9 cellular contexts compared by ENCODE assay signal in the genomic region with DNA sequence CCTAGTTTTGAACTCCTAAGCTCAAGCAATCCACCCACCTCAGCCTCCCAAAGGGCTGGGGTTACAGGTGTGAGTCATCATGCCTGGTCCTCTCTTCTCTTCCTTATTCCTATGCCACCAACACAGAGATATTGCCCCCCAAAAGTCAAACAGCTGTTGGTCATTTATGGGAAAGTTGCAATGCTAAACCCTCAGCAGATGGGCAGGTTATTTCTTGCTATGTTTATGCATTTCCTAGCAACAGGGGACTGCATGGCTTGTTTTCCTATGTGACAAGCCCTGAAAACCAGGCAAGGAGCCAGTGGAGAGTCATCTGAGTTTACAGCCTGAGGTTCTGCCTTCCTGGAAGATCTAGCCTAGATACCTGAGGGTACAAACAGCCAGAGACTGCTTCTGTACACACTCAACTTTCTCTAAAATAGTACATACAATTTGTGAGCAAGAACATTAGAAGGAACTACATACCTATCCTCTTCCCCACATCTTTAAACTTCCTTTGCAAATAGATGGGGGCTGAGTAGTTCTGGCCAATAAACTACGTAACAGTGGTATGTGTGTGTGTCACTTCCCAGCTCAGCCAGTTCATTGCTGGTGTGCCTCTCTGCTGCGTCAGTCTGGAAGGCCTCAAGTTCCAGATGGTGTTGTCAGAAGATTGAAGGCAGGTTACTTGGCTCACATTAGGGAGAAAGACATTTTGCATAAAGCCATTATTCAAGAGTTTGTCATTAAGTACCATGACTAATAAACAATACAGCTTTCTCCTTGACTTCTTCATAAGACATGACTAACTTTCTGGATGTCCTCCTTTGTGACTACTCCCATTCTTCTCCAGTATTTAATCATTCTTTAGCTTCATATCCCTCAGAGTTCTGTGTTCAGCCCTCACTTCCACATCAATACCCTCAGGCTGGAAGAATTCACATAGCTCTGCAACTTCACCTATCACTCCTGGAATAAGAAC.
DNase-seq lines count a peak whose midpoint lies in the region; ATAC-seq, FAIRE-seq and TF ChIP-seq lines count a peak whose summit lies in the region.
"Had no signal": no experiment of that assay in that cellular context is flagged by ENCODE, and none has a peak within 500 bp of the region (broad histone marks: within the 10 kb centered on the region; RNA-seq: fewer than 3 reads in every experiment).

No MANE protein-coding gene starts in this region.

- H2AK5ac ChIP-seq in IMR-90 (ENCODE audit: low read depth, low read length), result peak overlapping the region; percentile 94

- dilution Hi-C loops in IMR-90 (cut with HindIII; ENCODE audit: low sequenced_read_pairs, unreplicated experiment), result no loop called here

- peak overlapping the region; percentile 68 for H2AK9ac ChIP-seq in IMR-90 (replicated peaks; ENCODE audit: low read depth, low read length, poor library complexity)

- H3K14ac ChIP-seq in IMR-90 (replicated peaks; ENCODE audit: low read depth, low read length), result peak overlapping the region; percentile 86

- H3K56ac ChIP-seq in IMR-90 (ENCODE audit: extremely low read depth, insufficient read depth, low read length), result peak overlapping the region; percentile 96

- H3K9me1 ChIP-seq in IMR-90 (ENCODE audit: insufficient read depth, low read length), result no peaks in the 10 kb centered on the region; the same call in 1 of the 2 replicates
- no peaks in the 10 kb centered on the region for H3K9me1 ChIP-seq in K562 (ENCODE audit: control insufficient read depth, insufficient read depth, low read length)

- peak; percentile 93 for DNase-seq in AG09319 (ENCODE audit: extremely low read depth, low read depth)
- peak; percentile 100 for DNase-seq in IMR-90
- peak in 2 of 4 experiments; percentile 23 to 60 for DNase-seq in K562 (ENCODE audit: extremely low read depth in 1 of 4, low spot score in 3 of 4)
- DNase-seq in left kidney (ENCODE audit: low read depth, low spot score), result peak; percentile 80
- no peak for DNase-seq in upper lobe of right lung

- peak overlapping the region; percentile 33 to 75 for H4K8ac ChIP-seq in IMR-90 (ENCODE audit: low read depth in 2 of 2, low read length in 2 of 2)

- no peaks in the 10 kb centered on the region for H3K9me3 ChIP-seq in IMR-90 (ENCODE audit: control insufficient read depth, insufficient read depth, low read length)
- H3K9me3 ChIP-seq in K562 (replicated peaks; ENCODE audit: control insufficient read depth, insufficient read depth, low read depth, low read length), result no peaks in the 10 kb centered on the region
- no peaks in the 10 kb centered on the region for H3K9me3 ChIP-seq in upper lobe of right lung

- peak overlapping the region; percentile 78 for H2BK120ac ChIP-seq in IMR-90 (ENCODE audit: low read depth, low read length)

- in situ Hi-C loops in IMR-90 (cut with MboI; ENCODE audit: low sequenced_read_pairs) (loop anchor here (5.0 kb wide), 1 partner anchor 39 kb away; no protein-coding TSS in a partner anchor), K562 (cut with MboI) (no loop called here)

- 0 out of 2 replicates have a peak, but pooled peaks have one; percentile 2 for TF ChIP-seq EP300 in K562 (IDR thresholded peaks at IDR 0.05; ENCODE audit: low read length)

- H2AFZ ChIP-seq in IMR-90 (replicated peaks; ENCODE audit: low read length, poor library complexity) (peak overlapping the region; percentile 58), K562 (ENCODE audit: low read depth, low read length) (peak overlapping the region; percentile 89)

- peak overlapping the region; percentile 12; the same call in 1 of the 2 replicates for H3K4me2 ChIP-seq in IMR-90 (ENCODE audit: low read depth, low read length)
- peak overlapping the region; percentile 38 for H3K4me2 ChIP-seq in K562 (ENCODE audit: insufficient read depth, low read length)

- TF ChIP-seq RAD21 in IMR-90 (IDR thresholded peaks at IDR 0.05; ENCODE audit: low read length) (peak; percentile 8; the same call in 1 of the 2 replicates), K562 (CRISPR knock-in tag; conservative IDR thresholded peaks at IDR 0.05 in 1 of 2, IDR thresholded peaks at IDR 0.05 in 1 of 2) (0 out of 4 replicates have a peak, but pooled peaks of 1 of the 2 experiments have one; percentile 9)

- TF ChIP-seq POLR2A in IMR-90 (IDR thresholded peaks at IDR 0.05; ENCODE audit: low read depth, low read length) (peak; percentile 69), K562 (conservative IDR thresholded peaks at IDR 0.05) (no peak)

- intact Hi-C loops in IMR-90 (cut with micrococcal nuclease) (loop anchor here (1.0 to 5.0 kb wide), 2 partner anchors 41 to 76 kb away; no protein-coding TSS in a partner anchor), K562 (cut with micrococcal nuclease) (loop anchor here (2.0 kb wide), 2 partner anchors 29 to 37 kb away; no protein-coding TSS in a partner anchor), upper lobe of right lung (cut with DNase I) (no loop called here)

- no peak for TF ChIP-seq CTCF in AG09319 (IDR thresholded peaks at IDR 0.05; ENCODE audit: low read depth, low read length)
- no peak for TF ChIP-seq CTCF in IMR-90 (conservative IDR thresholded peaks at IDR 0.05; ENCODE audit: low read depth, low read length)
- no peak for TF ChIP-seq CTCF in K562 (IDR thresholded peaks at IDR 0.05 in 2 of 3, conservative IDR thresholded peaks at IDR 0.05 in 1 of 3; ENCODE audit: insufficient read depth in 2 of 3, low read depth in 1 of 3, low read length in 3 of 3)
- no peak for TF ChIP-seq CTCF in upper lobe of right lung (IDR thresholded peaks at IDR 0.05)

- peak overlapping the region; percentile 98 for H2BK5ac ChIP-seq in IMR-90 (ENCODE audit: low read depth, low read length, poor library complexity, severe bottlenecking)

- H2BK20ac ChIP-seq in IMR-90 (ENCODE audit: low read depth, low read length), result peak overlapping the region; percentile 89

- no peak overlapping the region for H3K4me3 ChIP-seq in IMR-90 (ENCODE audit: insufficient read depth, low read depth, low read length)
- H3K4me3 ChIP-seq in K562, result no peak overlapping the region
- no peak overlapping the region for H3K4me3 ChIP-seq in upper lobe of right lung
- H3K4me3 ChIP-seq: dorsolateral prefrontal cortex had no signal

- H3K27me3 ChIP-seq in IMR-90 (ENCODE audit: control insufficient read depth, insufficient read depth, low read length), result no peaks in the 10 kb centered on the region
- H3K27me3 ChIP-seq in K562 (ENCODE audit: control insufficient read depth in 2 of 2, insufficient read depth in 2 of 2, low read length in 2 of 2), result no peaks in the 10 kb centered on the region
- no peaks in the 10 kb centered on the region for H3K27me3 ChIP-seq in upper lobe of right lung
- H3K27me3 ChIP-seq: dorsolateral prefrontal cortex had no signal

- no peaks in the 10 kb centered on the region for H3K79me2 ChIP-seq in K562 (ENCODE audit: control insufficient read depth, insufficient read depth, low read length)

- peak overlapping the region; percentile 84 for H3K18ac ChIP-seq in IMR-90 (ENCODE audit: low read depth, low read length)

- BruUV-seq in IMR-90 (replicated peaks; lab: Mats Ljungman, UMichigan) (no TSS peak), K562 (replicated peaks; lab: Mats Ljungman, UMichigan) (no TSS peak)

- H4K20me1 ChIP-seq in IMR-90 (ENCODE audit: insufficient read depth, low read length) (peaks cover 11% of the 10 kb centered on the region), K562 (replicated peaks; ENCODE audit: control insufficient read depth, insufficient read depth, low read length) (no peaks in the 10 kb centered on the region)

- H2BK15ac ChIP-seq in IMR-90 (ENCODE audit: low read depth, low read length), result peak overlapping the region; percentile 51; the same call in 2 of the 3 replicates

- H3K4ac ChIP-seq in IMR-90 (ENCODE audit: low read depth, low read length), result peak overlapping the region; percentile 87

- H4K91ac ChIP-seq in IMR-90 (ENCODE audit: insufficient read depth, low read depth, low read length), result peak overlapping the region; percentile 85

- peak overlapping the region; percentile 74 for H3K23ac ChIP-seq in IMR-90 (ENCODE audit: low read depth, low read length)

- POLR2A ChIA-PET in IMR-90 (lab: Charles Lee; ENCODE audit: unreplicated experiment) (interaction anchor here (0.9 to 1.0 kb wide), 3 partner anchors 40 to 76 kb away, joined by 3 to 4 read pairs (median 4); no protein-coding TSS in a partner anchor), K562 (lab: Yijun Ruan, JAX) (interaction anchor here (0.7 to 5.3 kb wide), 8 partner anchors 9 to 38 kb away, joined by 3 to 34 read pairs (median 5); no protein-coding TSS in a partner anchor)

- H4K5ac ChIP-seq in IMR-90 (ENCODE audit: low read depth, low read length), result peak overlapping the region; percentile 78

- peak; percentile 74 for ATAC-seq in IMR-90 (ENCODE audit: low read depth)
- ATAC-seq in K562, result peak; percentile 71
- peak; percentile 76 for ATAC-seq in upper lobe of right lung
- no peak for ATAC-seq in HG03469 (IDR thresholded peaks at IDR 0.05; ENCODE audit: unreplicated experiment)
- ATAC-seq in HG02970 (IDR thresholded peaks at IDR 0.05; ENCODE audit: low FRiP score, unreplicated experiment), result no peak
- ATAC-seq in HG03135 (IDR thresholded peaks at IDR 0.05; ENCODE audit: unreplicated experiment), result no peak

- CTCF ChIA-PET in IMR-90 (lab: Yijun Ruan, JAX) (interaction anchor here (0.6 to 2.1 kb wide), 6 partner anchors 10 to 38 kb away, joined by 3 to 5 read pairs (median 3); no protein-coding TSS in a partner anchor), K562 (lab: Yijun Ruan, JAX; ENCODE audit: low intra/inter-chr PET ratio) (no interaction called here)

- peaks cover 32% of the 10 kb centered on the region for H3K4me1 ChIP-seq in IMR-90 (ENCODE audit: control insufficient read depth, insufficient read depth, low read length)
- peaks cover 7 to 15% of the 10 kb centered on the region in 2 experiments; a peak in 4 of 5 replicates for H3K4me1 ChIP-seq in K562 (replicated peaks in 1 of 2; ENCODE audit: control insufficient read depth in 2 of 2, insufficient read depth in 2 of 2, low read length in 2 of 2)
- H3K4me1 ChIP-seq in upper lobe of right lung, result peaks cover 35% of the 10 kb centered on the region

- H3K36me3 ChIP-seq in IMR-90 (ENCODE audit: control insufficient read depth, insufficient read depth, low read length), result no peaks in the 10 kb centered on the region
- no peaks in the 10 kb centered on the region for H3K36me3 ChIP-seq in K562 (ENCODE audit: control insufficient read depth, insufficient read depth, low read length)
- H3K36me3 ChIP-seq in upper lobe of right lung, result no peaks in the 10 kb centered on the region

- FAIRE-seq in K562 (lab: Jason Lieb, UNC), result peak; percentile 71

- H3K27ac ChIP-seq in IMR-90 (ENCODE audit: insufficient read depth, low read length) (peak overlapping the region; percentile 84), K562 (ENCODE audit: extremely low read depth, low read depth, low read length) (peak overlapping the region; percentile 65; the same call in 2 of the 3 replicates), upper lobe of right lung (peak overlapping the region; percentile 84)

- no CpG with 5 or more reads among the region's 2 CpGs for WGBS in IMR-90 (ENCODE audit: extremely low coverage in 2 of 2, insufficient read length in 1 of 2), 2 experiments
- WGBS in K562 (ENCODE audit: insufficient coverage, low coverage, missing lambda C conversion rate), result 53% methylated on average over 2 of the region's 2 CpGs

- H3K9ac ChIP-seq in IMR-90 (ENCODE audit: low read depth, low read length) (peak overlapping the region; percentile 41; the same call in 1 of the 2 replicates), K562 (ENCODE audit: insufficient read depth in 1 of 2, low read depth in 2 of 2, low read length in 2 of 2) (peak overlapping the region in 1 of 2 experiments; percentile 23; a peak in 1 of 4 replicates)

- H3K79me1 ChIP-seq in IMR-90 (ENCODE audit: low read depth in 1 of 2, low read length in 2 of 2), result peaks cover 2 to 10% of the 10 kb centered on the region in 2 experiments; a peak in 1 of 4 replicates

Comparison
In these comparisons a context has a peak if more than half of its experiments do, and no peak if none do; other contexts are left out.
1. ATAC-seq: peak in IMR-90 (single experiment), K562 (single experiment) and upper lobe of right lung (single experiment); none in HG03469 (single experiment), HG02970 (single experiment) and HG03135 (single experiment).
2. Peak in every context shown above with its lines, with median percentiles within 50 percentile points of each other: H3K27ac ChIP-seq.